Comparison of ENCODE assay signal across 8 cellular contexts in genomic region chr4:70838972-70839536, GRCh38. TPM values are rescaled to one million over a fixed set of nuclear protein-coding genes. Genes with fewer than 3 reads are reported as not detected.
A peak's percentile ranks its signal among the peaks of the same experiment; 100 is the strongest.
DNase-seq lines count a peak whose midpoint lies in the region; ATAC-seq, FAIRE-seq and TF ChIP-seq lines count a peak whose summit lies in the region.

No MANE protein-coding gene starts in this region.

- H3K4me1 Mint-ChIP-seq in T-helper 1 cell treated with Interleukin-12 subunit alpha and Interleukin-12 subunit beta and Interleukin-4 antibody, amounts not matched to agents 30 μg/mL and 1 μg/mL, for 36 hours (ENCODE audit: low read depth) = peaks cover 29% of the 10 kb centered on the region

- H3K27ac Mint-ChIP-seq in T-helper 1 cell treated with Interleukin-12 subunit alpha and Interleukin-12 subunit beta and Interleukin-4 antibody, amounts not matched to agents 30 μg/mL and 1 μg/mL, for 36 hours = peak overlapping the region; percentile 98

- H3K4me1 ChIP-seq in right cardiac atrium (ENCODE audit: control insufficient read depth, insufficient read depth, low read length) = peaks cover 2% of the 10 kb centered on the region

- H3K36me3 Mint-ChIP-seq in T-helper 1 cell treated with Interleukin-12 subunit alpha and Interleukin-12 subunit beta and Interleukin-4 antibody, amounts not matched to agents 30 μg/mL and 1 μg/mL, for 36 hours (ENCODE audit: low read depth) = peaks cover 17% of the 10 kb centered on the region

- peak; percentile 77 for DNase-seq in GM10266 (ENCODE audit: extremely low spot score)
- DNase-seq in H7 = peak; percentile 83
- no peak for DNase-seq in LNCaP clone FGC (ENCODE audit: low read depth)
- DNase-seq in amniotic stem cell (lab: John Stamatoyannopoulos, UW) = peak; percentile 25
- DNase-seq in right cardiac atrium = peak; percentile 77 to 90 (median 88)
- peak; percentile 49 for DNase-seq in putamen (ENCODE audit: low spot score)
- peak; percentile 83 for DNase-seq in urothelium cell line (ENCODE audit: low spot score)

- intact Hi-C loops in right cardiac atrium (cut with DNase I) = loop anchor here in 3 of 4 donors (5.0 to 10.0 kb wide), 3 partner anchors 63 to 156 kb away; partner anchors contain the start of genes DCK (in 2 of the 3) and MOB1B (in 2 of the 3)

- H3K4me3 Mint-ChIP-seq in T-helper 1 cell treated with Interleukin-12 subunit alpha and Interleukin-12 subunit beta and Interleukin-4 antibody, amounts not matched to agents 30 μg/mL and 1 μg/mL, for 36 hours = peak overlapping the region; percentile 96

- H3K4me3 ChIP-seq in H7 (ENCODE audit: insufficient read depth, low read depth, low read length) = peak overlapping the region; percentile 76
- H3K4me3 ChIP-seq in LNCaP clone FGC (ENCODE audit: low read depth, low read length) = peak overlapping the region; percentile 81
- peak overlapping the region; percentile 78 for H3K4me3 ChIP-seq in right cardiac atrium (ENCODE audit: low read length)

- no peak for TF ChIP-seq CTCF in GM10266 (IDR thresholded peaks at IDR 0.05; ENCODE audit: control insufficient read depth, insufficient read depth, low read depth, missing control alignments)
- TF ChIP-seq CTCF in LNCaP clone FGC (IDR thresholded peaks at IDR 0.05; ENCODE audit: control insufficient read depth, extremely low read depth, insufficient read depth) = no peak

- no peaks in the 10 kb centered on the region for H3K27me3 Mint-ChIP-seq in T-helper 1 cell treated with Interleukin-12 subunit alpha and Interleukin-12 subunit beta and Interleukin-4 antibody, amounts not matched to agents 30 μg/mL and 1 μg/mL, for 36 hours (ENCODE audit: low read depth)

- peak overlapping the region; percentile 79 for H3K27ac ChIP-seq in right cardiac atrium (ENCODE audit: low read length)

- no peak for FAIRE-seq in urothelium cell line (lab: Jason Lieb, UNC)

- no peaks in the 10 kb centered on the region for H3K9me3 ChIP-seq in right cardiac atrium (ENCODE audit: control insufficient read depth, low read length)

- H3K36me3 ChIP-seq in H7 (replicated peaks; ENCODE audit: control insufficient read depth, insufficient read depth, low read length) = peaks cover 3% of the 10 kb centered on the region

- H3K9me3 Mint-ChIP-seq in T-helper 1 cell treated with Interleukin-12 subunit alpha and Interleukin-12 subunit beta and Interleukin-4 antibody, amounts not matched to agents 30 μg/mL and 1 μg/mL, for 36 hours = no peaks in the 10 kb centered on the region

- peak; percentile 78 to 84 for ATAC-seq in right cardiac atrium

- H3K27me3 ChIP-seq in H7 (ENCODE audit: control insufficient read depth, insufficient read depth, low read length) (no peaks in the 10 kb centered on the region), right cardiac atrium (ENCODE audit: control insufficient read depth, insufficient read depth) (no peaks in the 10 kb centered on the region)

- under 1% methylated on average over 63 of the region's 63 CpGs for WGBS in right cardiac atrium

RNA-seq across cellular contexts. Expression of gene GRSF1, which starts 0.6 kb away (rescaled TPM):
- 132 and 147 TPM in 2 replicates for total RNA-seq in H7 (2014; rRNA removed; shearing (Covaris generic))
- total RNA-seq in right cardiac atrium = 10 to 100 TPM; 69.1 to 81.4 (median 78.4) TPM
- polyA plus RNA-seq in right cardiac atrium = 50.7 TPM
